16 cellular contexts compared by ENCODE assay signal in genomic region chr21:43850728-43851295, GRCh38.
"Had no signal": no experiment of that assay in that cellular context is flagged by ENCODE, and none has a peak within 500 bp of the region (broad histone marks: within the 10 kb centered on the region; RNA-seq: fewer than 3 reads in every experiment).

No MANE protein-coding gene starts in this region.

- H3K27me3 Mint-ChIP-seq: activated CD4-positive, alpha-beta T cell treated with anti-CD3 and anti-CD28 coated beads, Interleukin-2, amount 10 ng/mL, durations not matched to agents 7 days and 5 days; brain had no signal

- DNase-seq: activated CD4-positive, alpha-beta T cell treated with anti-CD3 and anti-CD28 coated beads, Interleukin-2, amount 10 ng/mL, durations not matched to agents 7 days and 5 days; activated CD8-positive, alpha-beta T cell treated with anti-CD3 and anti-CD28 coated beads, Interleukin-2, amount 10 ng/mL, durations not matched to agents 7 days and 5 days; activated naive CD4-positive, alpha-beta T cell treated with anti-CD3 and anti-CD28 coated beads for 36 hours; activated T-cell treated with anti-CD3 and anti-CD28 coated beads, Interleukin-2, amount 50 U/mL, for 24 hours; anterior cingulate cortex; caudate nucleus; endodermal cell; foreskin keratinocyte; small intestine; stimulated activated CD4-positive, alpha-beta T cell treated with anti-CD3 and anti-CD28 coated beads, Interleukin-4, amount 100 ng/mL, for 4 hours; stimulated activated naive CD4-positive, alpha-beta T cell treated with Interleukin-2 at 50 U/mL for 16 hours; substantia nigra had no signal

- ATAC-seq: activated CD8-positive, alpha-beta T cell treated with anti-CD3 and anti-CD28 coated beads, Interleukin-2, amount 10 ng/mL, durations not matched to agents 7 days and 5 days; foreskin keratinocyte; pancreas; right lobe of liver had no signal

- H3K9me3 Mint-ChIP-seq: activated naive CD4-positive, alpha-beta T cell treated with anti-CD3 and anti-CD28 coated beads for 36 hours; activated T-cell treated with anti-CD3 and anti-CD28 coated beads, Interleukin-2, amount 50 U/mL, for 24 hours had no signal

- H3K4me3 Mint-ChIP-seq: activated CD4-positive, alpha-beta T cell treated with anti-CD3 and anti-CD28 coated beads, Interleukin-2, amount 10 ng/mL, durations not matched to agents 7 days and 5 days; activated CD8-positive, alpha-beta T cell treated with anti-CD3 and anti-CD28 coated beads, Interleukin-2, amount 10 ng/mL, durations not matched to agents 7 days and 5 days; activated naive CD4-positive, alpha-beta T cell treated with anti-CD3 and anti-CD28 coated beads for 36 hours; activated T-cell treated with anti-CD3 and anti-CD28 coated beads, Interleukin-2, amount 50 U/mL, for 24 hours; brain; endodermal cell; memory B cell had no signal

- H3K36me3 Mint-ChIP-seq: memory B cell had no signal

- H3K27ac Mint-ChIP-seq: activated CD8-positive, alpha-beta T cell treated with anti-CD3 and anti-CD28 coated beads, Interleukin-2, amount 10 ng/mL, durations not matched to agents 7 days and 5 days; activated naive CD4-positive, alpha-beta T cell treated with anti-CD3 and anti-CD28 coated beads for 36 hours; activated T-cell treated with anti-CD3 and anti-CD28 coated beads, Interleukin-2, amount 50 U/mL, for 24 hours; endodermal cell; memory B cell had no signal
